9 cellular contexts compared by ENCODE assay signal in the genomic region with DNA sequence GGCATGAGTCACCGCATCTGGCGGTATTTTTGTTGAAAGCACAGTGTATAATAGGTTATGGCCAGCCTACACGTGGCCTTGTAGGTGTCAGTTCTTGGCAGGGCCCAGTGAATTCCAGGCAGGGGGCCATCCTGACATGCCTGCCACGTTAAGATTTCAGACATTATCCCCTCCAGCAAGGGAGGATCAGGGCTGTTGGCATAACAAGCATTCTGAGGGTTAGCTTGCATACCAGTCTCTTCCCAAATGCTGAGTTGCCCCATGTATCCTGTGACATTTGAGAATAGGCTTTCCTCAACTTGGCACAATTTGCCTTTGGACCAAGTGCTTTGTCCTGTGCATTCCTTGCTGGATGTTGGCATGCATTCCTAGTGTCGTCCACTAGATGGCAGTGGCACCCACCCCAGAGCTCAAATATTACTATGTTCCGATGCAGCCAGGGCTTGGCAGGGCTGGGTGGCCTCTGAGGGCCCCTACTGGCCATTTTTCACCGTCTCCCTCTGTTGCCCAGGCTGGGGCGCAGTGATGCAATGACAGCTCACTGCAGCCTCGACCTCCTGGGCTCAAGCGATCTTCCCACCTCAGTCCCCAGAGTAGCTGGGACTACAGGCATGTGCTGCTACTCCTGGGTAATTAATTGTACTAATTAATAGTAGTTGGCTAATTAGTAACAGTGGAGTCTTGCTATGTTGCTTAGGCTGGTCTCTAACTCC. TPM values are rescaled to one million over a fixed set of nuclear protein-coding genes. Genes with fewer than 3 reads are reported as not detected.
A peak's percentile ranks its signal among the peaks of the same experiment; 100 is the strongest.
DNase-seq lines count a peak whose midpoint lies in the region; ATAC-seq and TF ChIP-seq lines count a peak whose summit lies in the region.
"Had no signal": no experiment of that assay in that cellular context is flagged by ENCODE, and none has a peak within 500 bp of the region (broad histone marks: within the 10 kb centered on the region; RNA-seq: fewer than 3 reads in every experiment).

No MANE protein-coding gene starts in this region.

- no peak overlapping the region for H3K27ac ChIP-seq in GM23248
- no peak overlapping the region for H3K27ac ChIP-seq in aorta (ENCODE audit: low read depth in 1 of 2, low read length in 2 of 2)

- H3K36me3 ChIP-seq in GM23248 (ENCODE audit: low read depth), result no peaks in the 10 kb centered on the region
- H3K36me3 ChIP-seq in aorta (ENCODE audit: control insufficient read depth in 1 of 2, insufficient read depth in 2 of 2, low read length in 1 of 2), result no peaks in the 10 kb centered on the region

- ATAC-seq in activated naive CD8-positive, alpha-beta T cell treated with anti-CD3 and anti-CD28 coated beads, Interleukin-2, amount 50 U/mL, for 24 hours, result peak; percentile 99
- ATAC-seq in aorta (ENCODE audit: low FRiP score), result peak; percentile 91

- no peaks in the 10 kb centered on the region for H3K4me1 ChIP-seq in GM23248 (ENCODE audit: insufficient read depth)
- H3K4me1 ChIP-seq in aorta (ENCODE audit: control insufficient read depth in 1 of 2, insufficient read depth in 2 of 2, low read length in 2 of 2), result no peaks in the 10 kb centered on the region

- no peak overlapping the region for H3K4me3 ChIP-seq in GM23248
- H3K4me3 ChIP-seq in aorta (ENCODE audit: low read length in 2 of 2), result no peak overlapping the region

- no peak overlapping the region for H3K9ac ChIP-seq in GM23248

- CTCF ChIA-PET in Calu3 (lab: Charles Lee), result interaction anchor here (0.5 to 3.5 kb wide), 27 partner anchors 10 to 597 kb away, joined by 3 to 19 read pairs (median 4); partner anchors contain the start of genes CNOT3, MBOAT7, PRKCG and TSEN34

- no peaks in the 10 kb centered on the region for H3K9me3 Mint-ChIP-seq in Calu3 (ENCODE audit: low read depth, unreplicated experiment)
- H3K9me3 Mint-ChIP-seq in activated naive CD8-positive, alpha-beta T cell treated with anti-CD3 and anti-CD28 coated beads, Interleukin-2, amount 50 U/mL, for 24 hours, result no peaks in the 10 kb centered on the region

- intact Hi-C loops in Calu3 (cut with micrococcal nuclease; ENCODE audit: unreplicated experiment) (loop anchor here (1.0 to 5.0 kb wide), 2 partner anchors 238 to 596 kb away; no protein-coding TSS in a partner anchor), cardiac septum (cut with DNase I) (loop anchor here (5.0 kb wide), 1 partner anchor 229 kb away; no protein-coding TSS in a partner anchor), aorta (cut with DNase I) (loop anchor here (5.0 kb wide), 2 partner anchors 229 to 234 kb away; no protein-coding TSS in a partner anchor)

- H3K27me3 Mint-ChIP-seq in Calu3 (ENCODE audit: unreplicated experiment), result no peaks in the 10 kb centered on the region
- no peaks in the 10 kb centered on the region for H3K27me3 Mint-ChIP-seq in activated naive CD8-positive, alpha-beta T cell treated with anti-CD3 and anti-CD28 coated beads, Interleukin-2, amount 50 U/mL, for 24 hours

- H3F3A ChIP-seq in GM23248 (ENCODE audit: insufficient read depth), result no peaks in the 10 kb centered on the region

- H3K79me2 ChIP-seq in GM23248 (ENCODE audit: insufficient read depth), result no peaks in the 10 kb centered on the region

- no peak overlapping the region for H3K4me2 ChIP-seq in GM23248 (ENCODE audit: unreplicated experiment)

- TF ChIP-seq CTCF in Calu3 (IDR thresholded peaks at IDR 0.05; ENCODE audit: unreplicated experiment), result peak; percentile 98

- no peaks in the 10 kb centered on the region for H3K36me3 Mint-ChIP-seq in Calu3 (ENCODE audit: insufficient read depth, unreplicated experiment)
- no peaks in the 10 kb centered on the region for H3K36me3 Mint-ChIP-seq in activated naive CD8-positive, alpha-beta T cell treated with anti-CD3 and anti-CD28 coated beads, Interleukin-2, amount 50 U/mL, for 24 hours (ENCODE audit: low read depth)
- H3K36me3 Mint-ChIP-seq: activated naive CD8-positive, alpha-beta T cell had no signal

- no peak overlapping the region for H3K27ac Mint-ChIP-seq in Calu3 (ENCODE audit: unreplicated experiment)
- H3K27ac Mint-ChIP-seq in activated naive CD8-positive, alpha-beta T cell treated with anti-CD3 and anti-CD28 coated beads, Interleukin-2, amount 50 U/mL, for 24 hours, result no peak overlapping the region
- H3K27ac Mint-ChIP-seq: activated naive CD8-positive, alpha-beta T cell had no signal

- WGBS in GM23248 (ENCODE audit: low coverage in 1 of 2, low lambda C conversion rate in 2 of 2, missing lambda C conversion rate in 2 of 2), 2 experiments, result 23 to 24% methylated on average over 10 of the region's 10 CpGs
- 12 to 16% methylated on average over 10 of the region's 10 CpGs for WGBS in aorta, 2 donors

- 0 out of 2 replicates have a peak overlapping the region, but pooled peaks have one; percentile 38 for H2AFZ ChIP-seq in GM23248

- no peaks in the 10 kb centered on the region for H3K9me3 ChIP-seq in GM23248 (ENCODE audit: low read depth)
- H3K9me3 ChIP-seq in aorta (ENCODE audit: control insufficient read depth, low read length), result no peaks in the 10 kb centered on the region

- in situ Hi-C loops in GM23248 (cut with MboI), result no loop called here

- H3K27me3 ChIP-seq in GM23248 (replicated peaks; ENCODE audit: insufficient read depth), result no peaks in the 10 kb centered on the region
- H3K27me3 ChIP-seq in aorta (ENCODE audit: control insufficient read depth in 1 of 2, insufficient read depth in 2 of 2, low read length in 1 of 2), result no peaks in the 10 kb centered on the region

- no peak overlapping the region for H3K4me3 Mint-ChIP-seq in Calu3 (ENCODE audit: low read depth, unreplicated experiment)
- H3K4me3 Mint-ChIP-seq in activated naive CD8-positive, alpha-beta T cell treated with anti-CD3 and anti-CD28 coated beads, Interleukin-2, amount 50 U/mL, for 24 hours, result no peak overlapping the region
- H3K4me3 Mint-ChIP-seq: activated naive CD8-positive, alpha-beta T cell had no signal

- BruUV-seq in Calu3 (replicated peaks; lab: Mats Ljungman, UMichigan), result no TSS peak

- peak; percentile 94 for DNase-seq in Calu3
- peak; percentile 93 for DNase-seq in GM23248
- DNase-seq in NCI-H1105 (lab: John Stamatoyannopoulos, UW), result peak; percentile 63
- DNase-seq in T follicular helper cell (ENCODE audit: low read depth), result peak; percentile 66
- peak; percentile 75 for DNase-seq in activated naive CD8-positive, alpha-beta T cell treated with anti-CD3 and anti-CD28 coated beads, Interleukin-2, amount 50 U/mL, for 24 hours
- DNase-seq in cardiac septum (ENCODE audit: low spot score), result peak; percentile 92
- DNase-seq in pulmonary artery endothelial cell (ENCODE audit: low read depth, low spot score), result peak; percentile 55
- peak; percentile 88 to 90 for DNase-seq in aorta

- H4K20me1 ChIP-seq in GM23248 (ENCODE audit: insufficient read depth), result no peaks in the 10 kb centered on the region

- H3K4me1 Mint-ChIP-seq in Calu3 (ENCODE audit: low read depth, unreplicated experiment), result no peaks in the 10 kb centered on the region
- no peaks in the 10 kb centered on the region for H3K4me1 Mint-ChIP-seq in activated naive CD8-positive, alpha-beta T cell treated with anti-CD3 and anti-CD28 coated beads, Interleukin-2, amount 50 U/mL, for 24 hours

- no peaks in the 10 kb centered on the region for H3K9me2 ChIP-seq in GM23248 (ENCODE audit: insufficient read depth)

RNA-seq across cellular contexts. Expression of gene NLRP12, which starts 31.2 kb away (rescaled TPM):
- total RNA-seq in Calu3 (2022) (0.15 TPM in 1 of 2 replicates, not detected in the other), cardiac septum (0.57 TPM), pulmonary artery endothelial cell (0.04 and 0.13 TPM in 2 replicates), aorta (1 to 10 TPM; 1.3 to 2.2 TPM)
- total RNA-seq in GM23248 (2014; rRNA removed; shearing (Covaris generic)), result not detected in 2 replicates
- polyA plus RNA-seq in GM23248 (2016; fragmentation: Nextera tagmentation; extraction: Ambion mirVana) (not detected in 2 replicates), aorta (1 to 10 TPM in 1 of 2 donors, not detected in 1; 1.3 TPM)
